Comparison of ENCODE assay signal across 1 cellular context in genomic region chr6:81939774-81940165, GRCh38.
TF ChIP-seq lines count a peak whose summit lies in the region.

No MANE protein-coding gene starts in this region.

TF ChIP-seq in SK-N-SH treated with all-trans-retinoic acid at 6 μM for 48 hours, 23 proteins besides CTCF, POLR2A, EP300 and RAD21 (continued from another document):
- no peak for TF ChIP-seq ISL1 (CRISPR knock-in tag; IDR thresholded peaks at IDR 0.05)
- TF ChIP-seq SNAI2 (CRISPR knock-in tag; IDR thresholded peaks at IDR 0.05), result no peak
- no peak for TF ChIP-seq RARB (CRISPR knock-in tag; IDR thresholded peaks at IDR 0.05)
- TF ChIP-seq ZNF8 (CRISPR knock-in tag; IDR thresholded peaks at IDR 0.05), result no peak
- TF ChIP-seq ZC3H10 (CRISPR knock-in tag; IDR thresholded peaks at IDR 0.05), result no peak
- no peak for TF ChIP-seq ZNF70 (CRISPR knock-in tag; IDR thresholded peaks at IDR 0.05)
- no peak for TF ChIP-seq CSDC2 (CRISPR knock-in tag; IDR thresholded peaks at IDR 0.05)
- no peak for TF ChIP-seq PATZ1 (CRISPR knock-in tag; IDR thresholded peaks at IDR 0.05; ENCODE audit: borderline replicate concordance)
TF ChIP-seq in SK-N-SH treated with all-trans-retinoic acid at 6 μM for 48 hours: peak in this region for 0.
